11 cellular contexts compared by ENCODE assay signal in genomic region chr14:104697892-104698583, GRCh38. TPM values are rescaled to one million over a fixed set of nuclear protein-coding genes. Genes with fewer than 3 reads are reported as not detected.
A peak's percentile ranks its signal among the peaks of the same experiment; 100 is the strongest.
DNase-seq lines count a peak whose midpoint lies in the region; ATAC-seq, FAIRE-seq and TF ChIP-seq lines count a peak whose summit lies in the region.
"Had no signal": no experiment of that assay in that cellular context is flagged by ENCODE, and none has a peak within 500 bp of the region (broad histone marks: within the 10 kb centered on the region; RNA-seq: fewer than 3 reads in every experiment).

No MANE protein-coding gene starts in this region.

- H3K23me2 ChIP-seq in H1 (ENCODE audit: low read depth, low read length): no peaks in the 10 kb centered on the region; the same call in 1 of the 2 replicates

- H3K27me3 ChIP-seq in H1 (replicated peaks in 1 of 4; ENCODE audit: control insufficient read depth in 3 of 4, extremely low read depth in 1 of 4, insufficient read depth in 3 of 4, low read length in 3 of 4) (no peaks in the 10 kb centered on the region; a peak in 1 of 7 replicates), upper lobe of left lung (no peaks in the 10 kb centered on the region)
- H3K27me3 ChIP-seq in naive thymus-derived CD4-positive, alpha-beta T cell (ENCODE audit: control insufficient read depth in 2 of 2, insufficient read depth in 2 of 2, low read length in 2 of 2): no peaks in the 10 kb centered on the region

- TF ChIP-seq EP300 in H1 (IDR thresholded peaks at IDR 0.05; ENCODE audit: borderline replicate concordance in 1 of 2, low read depth in 2 of 2, low read length in 2 of 2) (no peak), upper lobe of left lung (IDR thresholded peaks at IDR 0.05) (no peak)

- ATAC-seq in naive thymus-derived CD4-positive, alpha-beta T cell: no peak
- peak in 1 of 2 donors; percentile 6 for ATAC-seq in upper lobe of left lung (ENCODE audit: low FRiP score in 2 of 2)
- no peak for ATAC-seq in GM21381 (IDR thresholded peaks at IDR 0.05; ENCODE audit: unreplicated experiment)
- ATAC-seq in WTC11: no peak
- ATAC-seq: HepG2 had no signal

- no peak overlapping the region for H3K56ac ChIP-seq in H1 (replicated peaks; ENCODE audit: insufficient read length, low read depth, low read length)

- H4K8ac ChIP-seq in H1 (ENCODE audit: extremely low read depth, insufficient read depth, low read length): no peak overlapping the region

- H4K91ac ChIP-seq in H1 (replicated peaks; ENCODE audit: insufficient read length, low read length): no peak overlapping the region

- H3K14ac ChIP-seq in H1 (ENCODE audit: insufficient read length): no peak overlapping the region

- H3K4me1 ChIP-seq in H1 (replicated peaks in 1 of 4; ENCODE audit: control insufficient read depth in 3 of 4, insufficient read depth in 4 of 4, low read length in 3 of 4): peaks cover 0 to 31% (median 20%) of the 10 kb centered on the region in 4 experiments; a peak in 5 of 7 replicates
- H3K4me1 ChIP-seq in naive thymus-derived CD4-positive, alpha-beta T cell (ENCODE audit: control insufficient read depth in 2 of 2, insufficient read depth in 2 of 2, low read length in 2 of 2): peaks cover 13 to 29% of the 10 kb centered on the region in 2 donors
- H3K4me1 ChIP-seq in upper lobe of left lung: peaks cover 59 to 74% (median 67%) of the 10 kb centered on the region in 4 donors

- H2BK12ac ChIP-seq in H1 (ENCODE audit: low read depth, low read length): no peak overlapping the region

- H4K20me1 ChIP-seq in H1 (replicated peaks in 1 of 2; ENCODE audit: control insufficient read depth in 1 of 2, insufficient read depth in 2 of 2, low read length in 2 of 2): peaks cover 1 to 43% of the 10 kb centered on the region in 2 experiments

- intact Hi-C loops in naive thymus-derived CD4-positive, alpha-beta T cell (cut with micrococcal nuclease): no loop called here

- H3K36me3 ChIP-seq in H1 (ENCODE audit: control insufficient read depth in 2 of 4, insufficient read depth in 4 of 4, low read length in 3 of 4) (peaks cover 0 to 9% (median 2%) of the 10 kb centered on the region in 4 experiments; a peak in 3 of 8 replicates), upper lobe of left lung (peaks cover 0 to 34% (median 24%) of the 10 kb centered on the region in 4 donors)
- H3K36me3 ChIP-seq in naive thymus-derived CD4-positive, alpha-beta T cell (ENCODE audit: control insufficient read depth in 2 of 3, insufficient read depth in 3 of 3, low read length in 3 of 3): peaks cover 0 to 20% (median 0%) of the 10 kb centered on the region in 3 experiments

- no peak overlapping the region for H3K27ac ChIP-seq in H1 (ENCODE audit: low read depth, low read length)
- peak overlapping the region; percentile 40 for H3K27ac ChIP-seq in naive thymus-derived CD4-positive, alpha-beta T cell (ENCODE audit: low read depth, low read length)
- H3K27ac ChIP-seq in upper lobe of left lung: peak overlapping the region in 3 of 4 donors; percentile 46 to 88 (median 69)

- peaks cover 0 to under 1% of the 10 kb centered on the region in 2 experiments; a peak in 1 of 4 replicates for H3K79me2 ChIP-seq in H1 (ENCODE audit: control insufficient read depth in 1 of 2, insufficient read depth in 2 of 2, low read length in 2 of 2)

- no peak overlapping the region for H2AK5ac ChIP-seq in H1 (ENCODE audit: low read depth, low read length)

- peak overlapping the region; percentile 62 for H3K27ac Mint-ChIP-seq in activated naive CD4-positive, alpha-beta T cell treated with anti-CD3 and anti-CD28 coated beads, Interleukin-2, amount 50 U/mL, for 24 hours
- H3K27ac Mint-ChIP-seq in naive thymus-derived CD4-positive, alpha-beta T cell: peak overlapping the region in 8 of 9 donors; percentile 23 to 94 (median 62)
- no peak overlapping the region for H3K27ac Mint-ChIP-seq in WTC11

- no peak overlapping the region for H3K23ac ChIP-seq in H1 (ENCODE audit: insufficient read length)

- H3K4me3 Mint-ChIP-seq in activated naive CD4-positive, alpha-beta T cell treated with anti-CD3 and anti-CD28 coated beads, Interleukin-2, amount 50 U/mL, for 24 hours: no peak overlapping the region
- H3K4me3 Mint-ChIP-seq in naive thymus-derived CD4-positive, alpha-beta T cell: no peak overlapping the region
- no peak overlapping the region for H3K4me3 Mint-ChIP-seq in WTC11

- H2BK5ac ChIP-seq in H1 (ENCODE audit: low read depth, low read length): no peak overlapping the region

- no peak overlapping the region for H2AFZ ChIP-seq in H1 (ENCODE audit: low read length)

- no peak overlapping the region for H3K4ac ChIP-seq in H1 (replicated peaks; ENCODE audit: insufficient read length, low read depth, low read length)

- 81% methylated on average over 19 of the region's 19 CpGs; no CpG with 5 or more reads in 1 of the 2 experiments for WGBS in H1 (ENCODE audit: extremely low coverage in 1 of 2, insufficient coverage in 1 of 2, insufficient read length in 1 of 2, insufficient replicate concordance in 2 of 2, low coverage in 1 of 2, low lambda C conversion rate in 2 of 2, missing lambda C conversion rate in 1 of 2), 2 experiments
- 58 to 68% methylated on average over 10 to 14 of the region's 19 CpGs for WGBS in upper lobe of left lung, 2 donors

- no peaks in the 10 kb centered on the region for H3K27me3 Mint-ChIP-seq in activated naive CD4-positive, alpha-beta T cell treated with anti-CD3 and anti-CD28 coated beads, Interleukin-2, amount 50 U/mL, for 24 hours
- no peaks in the 10 kb centered on the region for H3K27me3 Mint-ChIP-seq in naive thymus-derived CD4-positive, alpha-beta T cell
- no peaks in the 10 kb centered on the region for H3K27me3 Mint-ChIP-seq in WTC11 (ENCODE audit: low read depth)

- H2BK15ac ChIP-seq in H1 (ENCODE audit: low read length): 0 out of 2 replicates have a peak overlapping the region, but pooled peaks have one; percentile 46

- FAIRE-seq in H1 (lab: Jason Lieb, UNC): no peak
- FAIRE-seq: bronchial epithelial cell, HepG2 had no signal

- H3K4me3 ChIP-seq in H1 (ENCODE audit: extremely low read depth in 1 of 4, insufficient read depth in 2 of 4, low read depth in 3 of 4, low read length in 4 of 4) (no peak overlapping the region), upper lobe of left lung (no peak overlapping the region)
- H3K4me3 ChIP-seq in naive thymus-derived CD4-positive, alpha-beta T cell (ENCODE audit: low read length): no peak overlapping the region

- H3K36me3 Mint-ChIP-seq in activated naive CD4-positive, alpha-beta T cell treated with anti-CD3 and anti-CD28 coated beads, Interleukin-2, amount 50 U/mL, for 24 hours: no peaks in the 10 kb centered on the region
- peaks cover 0 to 3% (median 0%) of the 10 kb centered on the region in 5 donors for H3K36me3 Mint-ChIP-seq in naive thymus-derived CD4-positive, alpha-beta T cell
- peaks cover 5% of the 10 kb centered on the region; the same call in 1 of the 2 replicates for H3K36me3 Mint-ChIP-seq in WTC11

- no peak for TF ChIP-seq POLR2A in H1 (IDR thresholded peaks at IDR 0.05; ENCODE audit: control extremely low read depth in 1 of 2, low read depth in 2 of 2, low read length in 2 of 2)
- no peak for TF ChIP-seq POLR2A in upper lobe of left lung (IDR thresholded peaks at IDR 0.05)

- H3K4me2 ChIP-seq in H1 (ENCODE audit: insufficient read depth in 1 of 2, low read depth in 2 of 2, low read length in 2 of 2): no peak overlapping the region

- H3K9me3 ChIP-seq in H1 (ENCODE audit: insufficient read depth in 2 of 2, low read depth in 1 of 2, low read length in 1 of 2) (peaks cover 0 to 1% of the 10 kb centered on the region in 2 experiments; a peak in 1 of 4 replicates), upper lobe of left lung (no peaks in the 10 kb centered on the region)
- H3K9me3 ChIP-seq in naive thymus-derived CD4-positive, alpha-beta T cell (ENCODE audit: control insufficient read depth in 2 of 3, low read length in 3 of 3): no peaks in the 10 kb centered on the region

- TF ChIP-seq CTCF in H1 (IDR thresholded peaks at IDR 0.05; ENCODE audit: control extremely low read depth in 1 of 3, insufficient read depth in 1 of 3, low read depth in 1 of 3, low read length in 3 of 3) (no peak), upper lobe of left lung (IDR thresholded peaks at IDR 0.05) (no peak), WTC11 (IDR thresholded peaks at IDR 0.05) (no peak)

- CTCF ChIA-PET in H1 (lab: Charles Lee; ENCODE audit: partially characterized antibody): interaction anchor here (0.6 to 9.1 kb wide), 11 partner anchors 10 to 129 kb away, joined by 3 to 70 read pairs (median 4); no protein-coding TSS in a partner anchor
- CTCF ChIA-PET in naive thymus-derived CD4-positive, alpha-beta T cell (lab: Charles Lee): no interaction called here
- CTCF ChIA-PET in WTC11 (lab: Charles Lee): interaction anchor here (0.7 to 3.0 kb wide), 5 partner anchors 10 to 159 kb away, joined by 3 to 18 read pairs (median 3); no protein-coding TSS in a partner anchor

- no peak overlapping the region for H3K9ac ChIP-seq in H1 (replicated peaks in 1 of 4; ENCODE audit: extremely low read depth in 1 of 4, low read depth in 3 of 4, low read length in 3 of 4)

- H4K5ac ChIP-seq in H1 (ENCODE audit: insufficient read length, low read depth, low read length): no peak overlapping the region

- H2BK20ac ChIP-seq in H1 (ENCODE audit: low read length): no peak overlapping the region

- H3K9me3 Mint-ChIP-seq in activated naive CD4-positive, alpha-beta T cell treated with anti-CD3 and anti-CD28 coated beads, Interleukin-2, amount 50 U/mL, for 24 hours: no peaks in the 10 kb centered on the region
- no peaks in the 10 kb centered on the region for H3K9me3 Mint-ChIP-seq in naive thymus-derived CD4-positive, alpha-beta T cell
- no peaks in the 10 kb centered on the region for H3K9me3 Mint-ChIP-seq in WTC11

- no peak for TF ChIP-seq RAD21 in H1 (IDR thresholded peaks at IDR 0.05 in 1 of 2, conservative IDR thresholded peaks at IDR 0.05 in 1 of 2; ENCODE audit: low read depth in 2 of 2, low read length in 2 of 2)

- peaks cover 36% of the 10 kb centered on the region for H3K4me1 Mint-ChIP-seq in activated naive CD4-positive, alpha-beta T cell treated with anti-CD3 and anti-CD28 coated beads, Interleukin-2, amount 50 U/mL, for 24 hours
- H3K4me1 Mint-ChIP-seq in naive thymus-derived CD4-positive, alpha-beta T cell: peaks cover 8 to 34% (median 26%) of the 10 kb centered on the region in 7 donors
- H3K4me1 Mint-ChIP-seq in WTC11: peaks cover 23% of the 10 kb centered on the region

- no peak overlapping the region for H3K18ac ChIP-seq in H1 (ENCODE audit: extremely low read depth, low read length)

- no peak overlapping the region for H2BK120ac ChIP-seq in H1 (replicated peaks; ENCODE audit: low read depth, low read length)

- POLR2A ChIA-PET in H1 (lab: Charles Lee; ENCODE audit: partially characterized antibody): interaction anchor here (0.6 to 6.6 kb wide), 5 partner anchors 8 to 28 kb away, joined by 3 to 71 read pairs (median 3); no protein-coding TSS in a partner anchor
- POLR2A ChIA-PET in naive thymus-derived CD4-positive, alpha-beta T cell (lab: Charles Lee): interaction anchor here (1.0 to 1.5 kb wide), 4 partner anchors 13 to 32 kb away, joined by 3 to 5 read pairs (median 3); no protein-coding TSS in a partner anchor
- POLR2A ChIA-PET in WTC11 (lab: Charles Lee): interaction anchor here (0.7 kb wide), 1 partner anchor 17 kb away, joined by 4 read pairs; no protein-coding TSS in a partner anchor

- no peak for DNase-seq in activated naive CD4-positive, alpha-beta T cell (lab: John Stamatoyannopoulos, UW)
- no peak for DNase-seq in H1 (ENCODE audit: low read depth in 1 of 2, low spot score in 2 of 2)
- no peak for DNase-seq in naive thymus-derived CD4-positive, alpha-beta T cell
- DNase-seq in upper lobe of left lung: peak in 1 of 2 donors; percentile 64
- no peak for DNase-seq in DMS 273 treated with DMSO at 0.1 percent for 48 hours (lab: John Stamatoyannopoulos, UW)
- no peak for DNase-seq in WTC11 (ENCODE audit: low spot score)
- DNase-seq: NCI-H2107 had no signal

- peaks cover 5% of the 10 kb centered on the region; the same call in 1 of the 2 replicates for H3K79me1 ChIP-seq in H1 (ENCODE audit: low read depth, low read length)

RNA-seq across cellular contexts. Expression of gene INF2, which starts 8.6 kb away (rescaled TPM):
- total RNA-seq in H1 (2021; fragmentation: NEBNext Ultra II Directional; extraction: Animal tissue kit (Norgen Biotek cat#: 25700)): 54.0 and 59.5 TPM in 2 replicates
- polyA plus RNA-seq in H1 (2011; rRNA removed): 29.1 and 42.3 TPM in 2 replicates
- 28.5 TPM for polyA plus RNA-seq in H1 (2011; cell fraction: cytosol; rRNA removed)
- polyA plus RNA-seq in H1 (2011; cell fraction: nucleus; rRNA removed): 143 TPM
- polyA plus RNA-seq in H1 (2012, experiment 1 of 2): 27.3 to 49.9 TPM (median 47.0 TPM) in 4 replicates
- 33.6 TPM for polyA plus RNA-seq in H1 (2012, experiment 2 of 2)
- polyA plus RNA-seq in H1 (2013, experiment 1 of 2): 36.0 TPM
- polyA plus RNA-seq in H1 (2013, experiment 2 of 2): 32.6 TPM
- 12.8 and 15.1 TPM in 2 replicates for polyA minus RNA-seq in H1 (2011; rRNA and poly(A)+ RNA removed)
- 22.1 TPM for polyA minus RNA-seq in H1 (2011; cell fraction: cytosol; rRNA and poly(A)+ RNA removed)
- 27.8 TPM for polyA minus RNA-seq in H1 (2011; cell fraction: nucleus; rRNA and poly(A)+ RNA removed)
- total RNA-seq in naive thymus-derived CD4-positive, alpha-beta T cell: 100 to 1,000 TPM in 2 of 5 experiments, 10 to 100 TPM in 3; 65.0 to 140 (median 95.5) TPM
- 10 to 100 TPM in 1 of 2 donors, 1 to 10 TPM in 1; 5.8 to 12.4 TPM for polyA plus RNA-seq in naive thymus-derived CD4-positive, alpha-beta T cell
- 100 to 1,000 TPM in 5 of 6 donors, 10 to 100 TPM in 1; 65.2 to 259 (median 131) TPM for total RNA-seq in upper lobe of left lung
- total RNA-seq in WTC11 (2021): 69.0 to 82.4 TPM (median 72.4 TPM) in 3 replicates

RNA-seq across cellular contexts. Expression of gene ADSS1, which starts 26.0 kb away (rescaled TPM):
- 7.9 and 8.9 TPM in 2 replicates for total RNA-seq in H1 (2021; fragmentation: NEBNext Ultra II Directional; extraction: Animal tissue kit (Norgen Biotek cat#: 25700))
- 7.1 and 9.4 TPM in 2 replicates for polyA plus RNA-seq in H1 (2011; rRNA removed)
- polyA plus RNA-seq in H1 (2011; cell fraction: cytosol; rRNA removed): 12.8 TPM
- 43.4 TPM for polyA plus RNA-seq in H1 (2011; cell fraction: nucleus; rRNA removed)
- polyA plus RNA-seq in H1 (2012, experiment 1 of 2): 8.2 to 15.0 TPM (median 11.8 TPM) in 4 replicates
- polyA plus RNA-seq in H1 (2012, experiment 2 of 2): 9.8 TPM
- 6.2 TPM for polyA plus RNA-seq in H1 (2013, experiment 1 of 2)
- 5.8 TPM for polyA plus RNA-seq in H1 (2013, experiment 2 of 2)
- 3.2 and 7.1 TPM in 2 replicates for polyA minus RNA-seq in H1 (2011; rRNA and poly(A)+ RNA removed)
- 2.6 TPM for polyA minus RNA-seq in H1 (2011; cell fraction: cytosol; rRNA and poly(A)+ RNA removed)
- polyA minus RNA-seq in H1 (2011; cell fraction: nucleus; rRNA and poly(A)+ RNA removed): 11.0 TPM
- total RNA-seq in naive thymus-derived CD4-positive, alpha-beta T cell: 1 to 10 TPM in 4 of 5 experiments, under 1 TPM in 1; 0.73 to 4.8 (median 4.2) TPM
- 1 to 10 TPM; 1.1 to 1.8 TPM for polyA plus RNA-seq in naive thymus-derived CD4-positive, alpha-beta T cell
- total RNA-seq in upper lobe of left lung: 10 to 100 TPM in 1 of 6 donors, 1 to 10 TPM in 5; 4.9 to 34.6 (median 6.2) TPM
- 10.0 to 13.3 TPM (median 12.0 TPM) in 3 replicates for total RNA-seq in WTC11 (2021)

RNA-seq across cellular contexts. Expression of gene SIVA1, which starts 54.9 kb away (rescaled TPM):
- 123 and 135 TPM in 2 replicates for total RNA-seq in H1 (2021; fragmentation: NEBNext Ultra II Directional; extraction: Animal tissue kit (Norgen Biotek cat#: 25700))
- 517 and 589 TPM in 2 replicates for polyA plus RNA-seq in H1 (2011; rRNA removed)
- polyA plus RNA-seq in H1 (2011; cell fraction: cytosol; rRNA removed): 330 TPM
- 307 TPM for polyA plus RNA-seq in H1 (2011; cell fraction: nucleus; rRNA removed)
- polyA plus RNA-seq in H1 (2012, experiment 1 of 2): 85.5 to 181 TPM (median 172 TPM) in 4 replicates
- 271 TPM for polyA plus RNA-seq in H1 (2012, experiment 2 of 2)
- 207 TPM for polyA plus RNA-seq in H1 (2013, experiment 1 of 2)
- 187 TPM for polyA plus RNA-seq in H1 (2013, experiment 2 of 2)
- 23.9 and 34.6 TPM in 2 replicates for polyA minus RNA-seq in H1 (2011; rRNA and poly(A)+ RNA removed)
- polyA minus RNA-seq in H1 (2011; cell fraction: cytosol; rRNA and poly(A)+ RNA removed): 70.6 TPM
- polyA minus RNA-seq in H1 (2011; cell fraction: nucleus; rRNA and poly(A)+ RNA removed): 52.2 TPM
- total RNA-seq in naive thymus-derived CD4-positive, alpha-beta T cell: 10 to 100 TPM; 61.4 to 97.7 (median 77.4) TPM
- 100 to 1,000 TPM; 269 to 276 TPM for polyA plus RNA-seq in naive thymus-derived CD4-positive, alpha-beta T cell
- 100 to 1,000 TPM in 2 of 6 donors, 10 to 100 TPM in 4; 72.3 to 241 (median 91.0) TPM for total RNA-seq in upper lobe of left lung
- 113 to 128 TPM (median 124 TPM) in 3 replicates for total RNA-seq in WTC11 (2021)
